16 cellular contexts compared by ENCODE assay signal in genomic region chr12:45342848-45343247, GRCh38.
"Had no signal": no experiment of that assay in that cellular context is flagged by ENCODE, and none has a peak within 500 bp of the region (broad histone marks: within the 10 kb centered on the region; RNA-seq: fewer than 3 reads in every experiment).

No MANE protein-coding gene starts in this region.

- ATAC-seq: esophagus mucosa; natural killer cell treated with Interleukin-12 subunit alpha and Interleukin-12 subunit beta and Interleukin-15 and Interleukin-18, amount 100 ng/mL, for 72 hours; sciatic nerve; stimulated activated memory B cell treated with anti-CD40 and anti-IgM and Interleukin-4, amounts not matched to agents 10 μg/mL and 1 μg/mL and 100 μg/mL, for 72 hours had no signal

- H3K27ac ChIP-seq: adrenal gland, parathyroid adenoma, spleen had no signal

- H3K27me3 ChIP-seq: adrenal gland, spleen had no signal

- H3K9me3 ChIP-seq: adrenal gland, spleen had no signal

- H3K9me3 Mint-ChIP-seq: natural killer cell treated with Interleukin-12 subunit alpha and Interleukin-12 subunit beta and Interleukin-15 and Interleukin-18, amount 100 ng/mL, for 72 hours; stimulated activated memory B cell treated with anti-CD40 and anti-IgM and Interleukin-4, amounts not matched to agents 10 μg/mL and 1 μg/mL and 100 μg/mL, for 72 hours had no signal

- H2AFZ ChIP-seq: parathyroid adenoma had no signal

- H3K4me3 Mint-ChIP-seq: natural killer cell treated with Interleukin-12 subunit alpha and Interleukin-12 subunit beta and Interleukin-15 and Interleukin-18, amount 100 ng/mL, for 72 hours; stimulated activated memory B cell treated with anti-CD40 and anti-IgM and Interleukin-4, amounts not matched to agents 10 μg/mL and 1 μg/mL and 100 μg/mL, for 72 hours had no signal

- H3K27me3 Mint-ChIP-seq: natural killer cell treated with Interleukin-12 subunit alpha and Interleukin-12 subunit beta and Interleukin-15 and Interleukin-18, amount 100 ng/mL, for 72 hours; stimulated activated memory B cell treated with anti-CD40 and anti-IgM and Interleukin-4, amounts not matched to agents 10 μg/mL and 1 μg/mL and 100 μg/mL, for 72 hours had no signal

- H3K4me3 ChIP-seq: adrenal gland, spleen had no signal

- H3K9ac ChIP-seq: parathyroid adenoma had no signal

- DNase-seq: activated CD4-positive, alpha-beta T cell treated with anti-CD3 and anti-CD28 coated beads, Interleukin-2, amount 50 U/mL, for 1 hour; activated CD8-positive, alpha-beta memory T cell treated with anti-CD3 and anti-CD28 coated beads for 24 hours; activated CD8-positive, alpha-beta memory T cell treated with anti-CD3 and anti-CD28 coated beads, Interleukin-2, amount 50 U/mL, for 48 hours; activated effector memory CD4-positive, alpha-beta T cell treated with anti-CD3 and anti-CD28 coated beads, Interleukin-2, amount 50 U/mL, for 16 hours; activated naive CD4-positive, alpha-beta T cell treated with anti-CD3 and anti-CD28 coated beads, Interleukin-2, amount 50 U/mL, for 16 hours; activated T-cell treated with anti-CD3 and anti-CD28 coated beads, Interleukin-2, amount 50 U/mL, for 48 hours; adrenal gland; effector CD4-positive, alpha-beta T cell; left cardiac atrium; spleen; stimulated activated CD4-positive, alpha-beta T cell treated with anti-CD3 and anti-CD28 coated beads, Interleukin-4, amount 100 ng/mL, for 4 hours had no signal

- H3K4me1 Mint-ChIP-seq: stimulated activated memory B cell treated with anti-CD40 and anti-IgM and Interleukin-4, amounts not matched to agents 10 μg/mL and 1 μg/mL and 100 μg/mL, for 72 hours had no signal

- H3K36me3 ChIP-seq: adrenal gland had no signal

- H3K36me3 Mint-ChIP-seq: natural killer cell treated with Interleukin-12 subunit alpha and Interleukin-12 subunit beta and Interleukin-15 and Interleukin-18, amount 100 ng/mL, for 72 hours had no signal

- H3K27ac Mint-ChIP-seq: natural killer cell treated with Interleukin-12 subunit alpha and Interleukin-12 subunit beta and Interleukin-15 and Interleukin-18, amount 100 ng/mL, for 72 hours; stimulated activated memory B cell treated with anti-CD40 and anti-IgM and Interleukin-4, amounts not matched to agents 10 μg/mL and 1 μg/mL and 100 μg/mL, for 72 hours had no signal

- H3K4me1 ChIP-seq: adrenal gland, spleen had no signal
